20 cellular contexts compared by ENCODE assay signal in the genomic region with DNA sequence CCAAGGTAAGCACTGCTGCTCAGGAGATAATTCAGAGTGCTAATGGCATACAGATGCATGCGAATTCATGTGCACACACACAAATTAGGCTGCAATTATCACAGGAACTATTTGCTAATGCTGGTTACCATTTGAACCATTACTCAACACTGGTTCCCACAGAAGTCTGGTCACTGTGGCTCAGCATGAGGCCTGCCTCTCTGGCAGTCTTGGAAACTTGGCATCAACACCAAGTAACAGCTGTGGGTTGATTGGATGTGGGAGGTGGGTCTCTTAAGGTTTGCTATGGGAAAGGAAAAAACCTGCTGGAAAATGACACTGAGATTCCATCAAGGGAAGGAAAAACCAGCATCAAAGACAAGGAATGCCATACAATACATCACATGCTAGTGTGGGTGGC.
"Had no signal": no experiment of that assay in that cellular context is flagged by ENCODE, and none has a peak within 500 bp of the region (broad histone marks: within the 10 kb centered on the region; RNA-seq: fewer than 3 reads in every experiment).

No MANE protein-coding gene starts in this region.

- H3K36me3 ChIP-seq: esophagus muscularis mucosa, heart left ventricle, spleen, thoracic aorta, WERI-Rb-1 had no signal

- H3K4me1 ChIP-seq: esophagus muscularis mucosa, heart left ventricle, spleen had no signal

- H3K9me3 ChIP-seq: esophagus muscularis mucosa, heart left ventricle, spleen, thoracic aorta had no signal

- H3K27ac ChIP-seq: esophagus muscularis mucosa, heart left ventricle, spleen, thoracic aorta, WERI-Rb-1 had no signal

- H3K4me3 ChIP-seq: esophagus muscularis mucosa, heart left ventricle, lung, spleen, thoracic aorta had no signal

- DNase-seq: activated CD4-positive, alpha-beta T cell treated with anti-CD3 and anti-CD28 coated beads, Interleukin-2, amount 10 ng/mL, durations not matched to agents 7 days and 5 days; activated CD4-positive, CD25-positive, alpha-beta regulatory T cell treated with anti-CD3 and anti-CD28 coated beads, Interleukin-2, amount 50 U/mL, for 72 hours; activated CD8-positive, alpha-beta memory T cell treated with anti-CD3 and anti-CD28 coated beads, Interleukin-2, amount 10 ng/mL, durations not matched to agents 7 days and 5 days; activated CD8-positive, alpha-beta T cell treated with anti-CD3 and anti-CD28 coated beads for 36 hours; activated effector memory CD4-positive, alpha-beta T cell treated with anti-CD3 and anti-CD28 coated beads, Interleukin-2, amount 50 U/mL, for 16 hours; activated naive CD4-positive, alpha-beta T cell treated with anti-CD3 and anti-CD28 coated beads, Interleukin-2, amount 50 U/mL, for 16 hours; activated naive CD8-positive, alpha-beta T cell treated with anti-CD3 and anti-CD28 coated beads, Interleukin-2, amount 50 U/mL, for 24 hours; activated T-cell treated with anti-CD3 and anti-CD28 coated beads for 4 hours; aorta; heart left ventricle; spleen; stimulated activated CD4-positive, alpha-beta T cell treated with anti-CD3 and anti-CD28 coated beads, Interleukin-4, amount 100 ng/mL, for 1 hour; stimulated activated naive CD4-positive, alpha-beta T cell treated with Interleukin-2 at 50 U/mL for 16 hours; T-helper 1 cell; WERI-Rb-1 had no signal

- ATAC-seq: activated CD8-positive, alpha-beta memory T cell treated with anti-CD3 and anti-CD28 coated beads, Interleukin-2, amount 10 ng/mL, durations not matched to agents 7 days and 5 days; activated CD8-positive, alpha-beta T cell treated with anti-CD3 and anti-CD28 coated beads for 36 hours; activated naive CD8-positive, alpha-beta T cell treated with anti-CD3 and anti-CD28 coated beads, Interleukin-2, amount 50 U/mL, for 24 hours; left lobe of liver; natural killer cell treated with Interleukin-12 subunit alpha and Interleukin-12 subunit beta and Interleukin-15 and Interleukin-18, amount 100 ng/mL, for 72 hours had no signal
